ENCODE assay signal across 13 cellular contexts in genomic region chr2:168138369-168138768, GRCh38.
DNase-seq lines count a peak whose midpoint lies in the region; ATAC-seq and TF ChIP-seq lines count a peak whose summit lies in the region.
"Had no signal": no experiment of that assay in that cellular context is flagged by ENCODE, and none has a peak within 500 bp of the region (broad histone marks: within the 10 kb centered on the region; RNA-seq: fewer than 3 reads in every experiment).

No MANE protein-coding gene starts in this region.

- H3K4me1 ChIP-seq in Karpas-422 (ENCODE audit: low read length): peaks cover 27% of the 10 kb centered on the region
- H3K4me1 ChIP-seq in Peyer's patch: no peaks in the 10 kb centered on the region

- H3K4me3 Mint-ChIP-seq in brain: peak overlapping the region; percentile 31 to 77 (median 65)
- no peak overlapping the region for H3K4me3 Mint-ChIP-seq in stimulated activated naive B cell treated with anti-CD40 and anti-IgM and Interleukin-4, amounts not matched to agents 10 μg/mL and 1 μg/mL and 100 μg/mL, for 72 hours
- H3K4me3 Mint-ChIP-seq: activated CD4-positive, alpha-beta memory T cell treated with anti-CD3 and anti-CD28 coated beads for 36 hours; T-helper 1 cell treated with Interleukin-12 subunit alpha and Interleukin-12 subunit beta and Interleukin-4 antibody, amounts not matched to agents 30 μg/mL and 1 μg/mL, for 36 hours had no signal

- H3K4me3 ChIP-seq in Karpas-422 (ENCODE audit: low read length) (peak overlapping the region; percentile 47), Peyer's patch (no peak overlapping the region)
- H3K4me3 ChIP-seq: lung had no signal

- no peaks in the 10 kb centered on the region for H3K27me3 Mint-ChIP-seq in brain
- H3K27me3 Mint-ChIP-seq in stimulated activated naive B cell treated with anti-CD40 and anti-IgM and Interleukin-4, amounts not matched to agents 10 μg/mL and 1 μg/mL and 100 μg/mL, for 72 hours: no peaks in the 10 kb centered on the region
- H3K27me3 Mint-ChIP-seq: activated CD4-positive, alpha-beta memory T cell treated with anti-CD3 and anti-CD28 coated beads for 36 hours had no signal

- H3K27ac ChIP-seq in Karpas-422 (ENCODE audit: low read length) (peak overlapping the region; percentile 84), Peyer's patch (no peak overlapping the region)

- no peaks in the 10 kb centered on the region for H3K9me3 ChIP-seq in Karpas-422 (ENCODE audit: low read length)
- H3K9me3 ChIP-seq in Peyer's patch: no peaks in the 10 kb centered on the region

- peaks cover 28% of the 10 kb centered on the region for H3K36me3 Mint-ChIP-seq in brain
- peaks cover 15 to 28% of the 10 kb centered on the region in 2 donors for H3K36me3 Mint-ChIP-seq in stimulated activated naive B cell treated with anti-CD40 and anti-IgM and Interleukin-4, amounts not matched to agents 10 μg/mL and 1 μg/mL and 100 μg/mL, for 72 hours

- H3K79me2 ChIP-seq in Karpas-422 (ENCODE audit: low read length): peaks cover 29% of the 10 kb centered on the region

- no peaks in the 10 kb centered on the region for H3K9me3 Mint-ChIP-seq in brain
- H3K9me3 Mint-ChIP-seq in stimulated activated naive B cell treated with anti-CD40 and anti-IgM and Interleukin-4, amounts not matched to agents 10 μg/mL and 1 μg/mL and 100 μg/mL, for 72 hours: no peaks in the 10 kb centered on the region
- H3K9me3 Mint-ChIP-seq: activated CD4-positive, alpha-beta memory T cell treated with anti-CD3 and anti-CD28 coated beads for 36 hours; T-helper 1 cell treated with Interleukin-12 subunit alpha and Interleukin-12 subunit beta and Interleukin-4 antibody, amounts not matched to agents 30 μg/mL and 1 μg/mL, for 36 hours had no signal

- H3K27me3 ChIP-seq in Karpas-422 (ENCODE audit: low read length): no peaks in the 10 kb centered on the region
- no peaks in the 10 kb centered on the region for H3K27me3 ChIP-seq in Peyer's patch

- H3K9ac ChIP-seq in Karpas-422 (ENCODE audit: low read length): peak overlapping the region; percentile 57; the same call in 1 of the 2 replicates

- no peaks in the 10 kb centered on the region for H3K9me2 ChIP-seq in Karpas-422 (replicated peaks; ENCODE audit: insufficient read depth, low read length)

- H2AFZ ChIP-seq in Karpas-422 (ENCODE audit: low read length): no peak overlapping the region

- H3K27ac Mint-ChIP-seq in brain: peak overlapping the region; percentile 89 to 96 (median 91)
- H3K27ac Mint-ChIP-seq in stimulated activated naive B cell treated with anti-CD40 and anti-IgM and Interleukin-4, amounts not matched to agents 10 μg/mL and 1 μg/mL and 100 μg/mL, for 72 hours: peak overlapping the region; percentile 28
- H3K27ac Mint-ChIP-seq: T-helper 1 cell treated with Interleukin-12 subunit alpha and Interleukin-12 subunit beta and Interleukin-4 antibody, amounts not matched to agents 30 μg/mL and 1 μg/mL, for 36 hours had no signal

- no peaks in the 10 kb centered on the region for H4K20me1 ChIP-seq in Karpas-422 (ENCODE audit: insufficient read depth, low read depth, low read length)

- no peak for TF ChIP-seq POLR2A in Peyer's patch (IDR thresholded peaks at IDR 0.05)

- TF ChIP-seq CTCF in brain (conservative IDR thresholded peaks at IDR 0.05): no peak
- no peak for TF ChIP-seq CTCF in Peyer's patch (IDR thresholded peaks at IDR 0.05)

- DNase-seq in Karpas-422: no peak
- peak; percentile 42 for DNase-seq in kidney tubule cell (ENCODE audit: low spot score)
- no peak for DNase-seq in stimulated activated naive B cell treated with anti-CD40 and anti-IgM and Interleukin-4, amounts not matched to agents 10 μg/mL and 1 μg/mL and 100 μg/mL, for 72 hours
- no peak for DNase-seq in Peyer's patch
- DNase-seq in GDM1 (lab: John Stamatoyannopoulos, UW): no peak
- DNase-seq in DMS114 treated with DMSO at 0.1 percent for 48 hours (lab: John Stamatoyannopoulos, UW; ENCODE audit: unreplicated experiment): no peak
- DNase-seq: activated CD4-positive, alpha-beta memory T cell treated with anti-CD3 and anti-CD28 coated beads for 36 hours; activated naive CD4-positive, alpha-beta T cell treated with anti-CD3 and anti-CD28 coated beads, Interleukin-2, amount 50 U/mL, for 16 hours; COR-L47 had no signal

- peaks cover 84% of the 10 kb centered on the region for H3K4me1 Mint-ChIP-seq in brain
- peaks cover 0 to 1% of the 10 kb centered on the region in 2 donors for H3K4me1 Mint-ChIP-seq in stimulated activated naive B cell treated with anti-CD40 and anti-IgM and Interleukin-4, amounts not matched to agents 10 μg/mL and 1 μg/mL and 100 μg/mL, for 72 hours

- ATAC-seq in stimulated activated naive B cell treated with anti-CD40 and anti-IgM and Interleukin-4, amounts not matched to agents 10 μg/mL and 1 μg/mL and 100 μg/mL, for 72 hours (replicated peaks): no peak
- ATAC-seq: Panc1 had no signal

- 0 out of 2 replicates have a peak, but pooled peaks cover 13% of the 10 kb centered on the region for H3K36me3 ChIP-seq in Karpas-422 (ENCODE audit: insufficient read depth, low read length)
- peaks cover 0 to 16% (median 4%) of the 10 kb centered on the region in 3 donors for H3K36me3 ChIP-seq in Peyer's patch

- H3K4me2 ChIP-seq in Karpas-422 (ENCODE audit: low read depth, low read length, poor library complexity, severe bottlenecking): peak overlapping the region; percentile 72

Comparison
In these comparisons a context has a peak if more than half of its experiments do, and no peak if none do; other contexts are left out.
1. H3K4me3 Mint-ChIP-seq: peak in brain (5 of 5); none in stimulated activated naive B cell treated with anti-CD40 and anti-IgM and Interleukin-4, amounts not matched to agents 10 μg/mL and 1 μg/mL and 100 μg/mL, for 72 hours (0 of 2).